ENCODE assay signal across 16 cellular contexts in the genomic region with DNA sequence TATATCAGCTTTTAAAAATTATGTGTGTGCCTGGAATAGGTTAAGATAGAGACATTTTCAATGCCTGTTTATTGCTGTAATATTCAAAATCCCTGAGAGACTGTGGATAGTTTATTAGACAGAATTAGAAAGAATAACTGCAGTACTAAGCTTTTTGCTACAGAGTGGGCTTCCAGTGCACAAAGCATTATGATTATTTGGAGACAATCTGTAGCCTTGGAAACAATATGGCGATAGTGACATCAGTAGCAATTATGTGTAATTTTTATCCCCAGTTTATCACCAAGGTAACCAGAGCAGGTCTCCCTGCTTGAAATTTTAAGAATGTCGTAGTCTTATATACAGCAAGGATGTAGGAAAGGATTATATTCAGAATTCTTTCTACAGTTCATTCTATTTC.
"Had no signal": no experiment of that assay in that cellular context is flagged by ENCODE, and none has a peak within 500 bp of the region (broad histone marks: within the 10 kb centered on the region; RNA-seq: fewer than 3 reads in every experiment).

No MANE protein-coding gene starts in this region.

- H3K4me1 ChIP-seq: pancreas, thyroid gland, uterus had no signal

- H3K27me3 ChIP-seq: pancreas, right atrium auricular region, thyroid gland, uterus had no signal

- H3K36me3 ChIP-seq: pancreas, right atrium auricular region, thyroid gland, uterus had no signal

- DNase-seq: activated CD4-positive, alpha-beta T cell treated with anti-CD3 and anti-CD28 coated beads, Interleukin-2, amount 50 U/mL, for 1 hour; activated CD4-positive, CD25-positive, alpha-beta regulatory T cell; activated T-cell treated with anti-CD3 and anti-CD28 coated beads for 4 hours; endodermal cell; hippocampal formation; kidney glomerular epithelial cell; pancreas; thyroid gland; uterus had no signal

- FAIRE-seq: pancreas, TTC549 had no signal

- H3K36me3 Mint-ChIP-seq: activated naive CD4-positive, alpha-beta T cell treated with anti-CD3 and anti-CD28 coated beads, Interleukin-2, amount 50 U/mL, for 24 hours; stimulated activated effector memory CD8-positive, alpha-beta T cell treated with anti-CD3 and anti-CD28 coated beads, Interleukin-12 subunit alpha, Interleukin-12 subunit beta, amount 100 ng/mL, for 72 hours had no signal

- H3K4me1 Mint-ChIP-seq: activated naive CD4-positive, alpha-beta T cell treated with anti-CD3 and anti-CD28 coated beads, Interleukin-2, amount 50 U/mL, for 24 hours; stimulated activated effector memory CD8-positive, alpha-beta T cell treated with anti-CD3 and anti-CD28 coated beads, Interleukin-12 subunit alpha, Interleukin-12 subunit beta, amount 100 ng/mL, for 72 hours had no signal

- ATAC-seq: stimulated activated effector memory CD8-positive, alpha-beta T cell treated with anti-CD3 and anti-CD28 coated beads, Interleukin-12 subunit alpha, Interleukin-12 subunit beta, amount 100 ng/mL, for 72 hours had no signal

- H3K4me3 ChIP-seq: pancreas, right atrium auricular region, skin epidermis, thyroid gland, uterus had no signal

- H3K9me3 ChIP-seq: pancreas, right atrium auricular region, thyroid gland, uterus had no signal

- H3K27ac Mint-ChIP-seq: activated naive CD4-positive, alpha-beta T cell treated with anti-CD3 and anti-CD28 coated beads, Interleukin-2, amount 50 U/mL, for 24 hours; dendritic cell treated with granulocyte-macrophage colony-stimulating factor and Interleukin-4, amounts not matched to agents 40 ng/mL and 50 ng/mL, for 4 days; endodermal cell; stimulated activated effector memory CD8-positive, alpha-beta T cell treated with anti-CD3 and anti-CD28 coated beads, Interleukin-12 subunit alpha, Interleukin-12 subunit beta, amount 100 ng/mL, for 72 hours had no signal

- H3K4me3 Mint-ChIP-seq: activated naive CD4-positive, alpha-beta T cell treated with anti-CD3 and anti-CD28 coated beads, Interleukin-2, amount 50 U/mL, for 24 hours; dendritic cell treated with granulocyte-macrophage colony-stimulating factor and Interleukin-4, amounts not matched to agents 40 ng/mL and 50 ng/mL, for 4 days; endodermal cell; neural crest cell; stimulated activated effector memory CD8-positive, alpha-beta T cell treated with anti-CD3 and anti-CD28 coated beads, Interleukin-12 subunit alpha, Interleukin-12 subunit beta, amount 100 ng/mL, for 72 hours had no signal

- H3K9me3 Mint-ChIP-seq: activated naive CD4-positive, alpha-beta T cell treated with anti-CD3 and anti-CD28 coated beads, Interleukin-2, amount 50 U/mL, for 24 hours; dendritic cell treated with granulocyte-macrophage colony-stimulating factor and Interleukin-4, amounts not matched to agents 40 ng/mL and 50 ng/mL, for 4 days; stimulated activated effector memory CD8-positive, alpha-beta T cell treated with anti-CD3 and anti-CD28 coated beads, Interleukin-12 subunit alpha, Interleukin-12 subunit beta, amount 100 ng/mL, for 72 hours had no signal

- H3K27ac ChIP-seq: pancreas, right atrium auricular region, skin epidermis, thyroid gland, uterus had no signal
